In genomic region chr12:113246478-113247122, GRCh38 we compare ENCODE assay signal across 1 cellular context.
TF ChIP-seq lines count a peak whose summit lies in the region.

No MANE protein-coding gene starts in this region.

TF ChIP-seq in HepG2, 621 proteins besides CTCF, POLR2A, EP300 and RAD21 (continued from another document):
- TF ChIP-seq UBTF (CRISPR knock-in tag; IDR thresholded peaks at IDR 0.05) = peak; percentile 41; the same call in 1 of the 2 replicates
- no peak for TF ChIP-seq EHMT2 (IDR thresholded peaks at IDR 0.05; ENCODE audit: borderline replicate concordance, low read depth, low read length)
- TF ChIP-seq RARA (CRISPR knock-in tag; IDR thresholded peaks at IDR 0.05) = peak; percentile 56; the same call in 1 of the 2 replicates
- peak; percentile 22; the same call in 1 of the 2 replicates for TF ChIP-seq MAX (IDR thresholded peaks at IDR 0.05)
